14 cellular contexts compared by ENCODE assay signal in genomic region chr7:24910551-24911212, GRCh38.
A peak's percentile ranks its signal among the peaks of the same experiment; 100 is the strongest.
DNase-seq lines count a peak whose midpoint lies in the region; ATAC-seq and TF ChIP-seq lines count a peak whose summit lies in the region.
"Had no signal": no experiment of that assay in that cellular context is flagged by ENCODE, and none has a peak within 500 bp of the region (broad histone marks: within the 10 kb centered on the region; RNA-seq: fewer than 3 reads in every experiment).

No MANE protein-coding gene starts in this region.

- H3K4me1 Mint-ChIP-seq in activated CD4-positive, alpha-beta T cell treated with anti-CD3 and anti-CD28 coated beads for 36 hours: peaks cover 57% of the 10 kb centered on the region
- peaks cover 58% of the 10 kb centered on the region for H3K4me1 Mint-ChIP-seq in activated CD8-positive, alpha-beta T cell treated with anti-CD3 and anti-CD28 coated beads, Interleukin-2, amount 10 ng/mL, durations not matched to agents 7 days and 5 days (ENCODE audit: low read depth)
- H3K4me1 Mint-ChIP-seq in natural killer cell: peaks cover 57 to 58% of the 10 kb centered on the region in 2 donors

- H3K27ac ChIP-seq in brain microvascular endothelial cell: no peak overlapping the region

- DNase-seq in activated CD4-positive, alpha-beta T cell treated with anti-CD3 and anti-CD28 coated beads for 36 hours: no peak
- no peak for DNase-seq in activated CD4-positive, alpha-beta T cell treated with anti-CD3 and anti-CD28 coated beads, Interleukin-2, amount 50 U/mL, for 48 hours
- peak; percentile 69 for DNase-seq in KBM-7
- no peak for DNase-seq in activated CD8-positive, alpha-beta T cell treated with anti-CD3 and anti-CD28 coated beads, Interleukin-2, amount 10 ng/mL, durations not matched to agents 7 days and 5 days
- DNase-seq in natural killer cell: no peak
- no peak for DNase-seq in brain microvascular endothelial cell
- DNase-seq in MV-4-11 (lab: John Stamatoyannopoulos, UW): no peak
- DNase-seq: activated gamma-delta T cell, cerebellar nuclear complex, NCI-H1105, NCI-H69 had no signal

- H3K9me3 Mint-ChIP-seq in activated CD4-positive, alpha-beta T cell treated with anti-CD3 and anti-CD28 coated beads for 36 hours (ENCODE audit: low read depth): no peaks in the 10 kb centered on the region
- H3K9me3 Mint-ChIP-seq in activated CD8-positive, alpha-beta T cell treated with anti-CD3 and anti-CD28 coated beads, Interleukin-2, amount 10 ng/mL, durations not matched to agents 7 days and 5 days (ENCODE audit: insufficient read depth): no peaks in the 10 kb centered on the region
- no peaks in the 10 kb centered on the region for H3K9me3 Mint-ChIP-seq in natural killer cell
- H3K9me3 Mint-ChIP-seq: GM23338 had no signal

- H3K27me3 ChIP-seq in brain microvascular endothelial cell (replicated peaks): no peaks in the 10 kb centered on the region

- H3K27ac Mint-ChIP-seq in activated CD4-positive, alpha-beta T cell treated with anti-CD3 and anti-CD28 coated beads for 36 hours: peak overlapping the region; percentile 81
- peak overlapping the region; percentile 97 for H3K27ac Mint-ChIP-seq in activated CD8-positive, alpha-beta T cell treated with anti-CD3 and anti-CD28 coated beads, Interleukin-2, amount 10 ng/mL, durations not matched to agents 7 days and 5 days
- H3K27ac Mint-ChIP-seq in natural killer cell: peak overlapping the region; percentile 80 to 94

- POLR2A ChIA-PET in activated CD4-positive, alpha-beta T cell treated with anti-CD3 and anti-CD28 coated beads for 36 hours (lab: Charles Lee): no interaction called here
- POLR2A ChIA-PET in activated CD8-positive, alpha-beta T cell treated with anti-CD3 and anti-CD28 coated beads, Interleukin-2, amount 10 ng/mL, durations not matched to agents 7 days and 5 days (lab: Charles Lee): interaction anchor here (0.6 to 5.1 kb wide), 8 partner anchors 8 to 215 kb away, joined by 3 to 39 read pairs (median 6); partner anchors contain the start of genes CYCS and OSBPL3

- no peak overlapping the region for H3K4me3 ChIP-seq in brain microvascular endothelial cell (ENCODE audit: low read depth, low read length)
- H3K4me3 ChIP-seq: GM23338 had no signal

- intact Hi-C loops in activated CD4-positive, alpha-beta T cell treated with anti-CD3 and anti-CD28 coated beads for 36 hours (cut with DNase I, micrococcal nuclease): loop anchor here in 1 of 2 experiments (1.0 kb wide), 1 partner anchor 11 kb away; no protein-coding TSS in a partner anchor
- intact Hi-C loops in natural killer cell (cut with micrococcal nuclease): loop anchor here (1.0 to 10.0 kb wide), 3 partner anchors 89 to 466 kb away; no protein-coding TSS in a partner anchor

- H3K27me3 Mint-ChIP-seq in activated CD4-positive, alpha-beta T cell treated with anti-CD3 and anti-CD28 coated beads for 36 hours: no peaks in the 10 kb centered on the region
- no peaks in the 10 kb centered on the region for H3K27me3 Mint-ChIP-seq in activated CD8-positive, alpha-beta T cell treated with anti-CD3 and anti-CD28 coated beads, Interleukin-2, amount 10 ng/mL, durations not matched to agents 7 days and 5 days (ENCODE audit: low read depth)
- no peaks in the 10 kb centered on the region for H3K27me3 Mint-ChIP-seq in natural killer cell (ENCODE audit: low read depth in 2 of 2)

- H3K36me3 ChIP-seq in brain microvascular endothelial cell (replicated peaks): no peaks in the 10 kb centered on the region

- TF ChIP-seq CTCF in natural killer cell (IDR thresholded peaks at IDR 0.05): no peak
- no peak for TF ChIP-seq CTCF in brain microvascular endothelial cell (IDR thresholded peaks at IDR 0.05; ENCODE audit: low read depth, low read length, missing control alignments)

- peak overlapping the region; percentile 4 for H3K4me3 Mint-ChIP-seq in activated CD4-positive, alpha-beta T cell treated with anti-CD3 and anti-CD28 coated beads for 36 hours
- peak overlapping the region; percentile 62 for H3K4me3 Mint-ChIP-seq in activated CD8-positive, alpha-beta T cell treated with anti-CD3 and anti-CD28 coated beads, Interleukin-2, amount 10 ng/mL, durations not matched to agents 7 days and 5 days
- H3K4me3 Mint-ChIP-seq in natural killer cell: peak overlapping the region; percentile 71
- H3K4me3 Mint-ChIP-seq: GM23338 had no signal

- in situ Hi-C loops in KBM-7 (cut with MboI; ENCODE audit: low pct_unique_long_range_greater_than_20kb, low sequenced_read_pairs) (no loop called here), brain microvascular endothelial cell (cut with HindIII; ENCODE audit: low pct_ligation_motif_present, low sequenced_read_pairs) (no loop called here)

- ATAC-seq in activated CD4-positive, alpha-beta T cell treated with anti-CD3 and anti-CD28 coated beads for 36 hours: no peak
- ATAC-seq in activated CD8-positive, alpha-beta T cell treated with anti-CD3 and anti-CD28 coated beads, Interleukin-2, amount 10 ng/mL, durations not matched to agents 7 days and 5 days: peak; percentile 33
- ATAC-seq in natural killer cell: peak in 2 of 3 donors; percentile 3
- no peak for ATAC-seq in HG02938 (IDR thresholded peaks at IDR 0.05; ENCODE audit: unreplicated experiment)
- ATAC-seq: GM23338, Right ventricle myocardium inferior had no signal

- H3K36me3 Mint-ChIP-seq in activated CD4-positive, alpha-beta T cell treated with anti-CD3 and anti-CD28 coated beads for 36 hours (ENCODE audit: low read depth): peaks cover 14% of the 10 kb centered on the region
- H3K36me3 Mint-ChIP-seq in activated CD8-positive, alpha-beta T cell treated with anti-CD3 and anti-CD28 coated beads, Interleukin-2, amount 10 ng/mL, durations not matched to agents 7 days and 5 days (ENCODE audit: low read depth): peaks cover 35% of the 10 kb centered on the region
- H3K36me3 Mint-ChIP-seq in natural killer cell: no peaks in the 10 kb centered on the region

- CTCF ChIA-PET in activated CD4-positive, alpha-beta T cell treated with anti-CD3 and anti-CD28 coated beads for 36 hours (lab: Charles Lee): interaction anchor here (0.6 to 1.3 kb wide), 7 partner anchors 10 to 98 kb away, joined by 3 to 7 read pairs (median 3); no protein-coding TSS in a partner anchor
- CTCF ChIA-PET in activated CD8-positive, alpha-beta T cell treated with anti-CD3 and anti-CD28 coated beads, Interleukin-2, amount 10 ng/mL, durations not matched to agents 7 days and 5 days (lab: Charles Lee): interaction anchor here (0.8 to 5.4 kb wide), 14 partner anchors 11 to 183 kb away, joined by 3 to 37 read pairs (median 6); partner anchors contain the start of gene OSBPL3

Comparison
In these comparisons a context has a peak if more than half of its experiments do, and no peak if none do; other contexts are left out.
1. ATAC-seq: peak in activated CD8-positive, alpha-beta T cell treated with anti-CD3 and anti-CD28 coated beads, Interleukin-2, amount 10 ng/mL, durations not matched to agents 7 days and 5 days (single experiment) and natural killer cell (2 of 3); none in activated CD4-positive, alpha-beta T cell treated with anti-CD3 and anti-CD28 coated beads for 36 hours (single experiment) and HG02938 (single experiment).
2. H3K4me3 Mint-ChIP-seq: peak in every context shown above with its lines; median percentile 71 in natural killer cell; 62 in activated CD8-positive, alpha-beta T cell treated with anti-CD3 and anti-CD28 coated beads, Interleukin-2, amount 10 ng/mL, durations not matched to agents 7 days and 5 days; 4 in activated CD4-positive, alpha-beta T cell treated with anti-CD3 and anti-CD28 coated beads for 36 hours.
3. Peak in every context shown above with its lines, with median percentiles within 50 percentile points of each other: H3K27ac Mint-ChIP-seq.